ENCODE assay signal across 8 cellular contexts in genomic region chr10:484925-485661, GRCh38.
DNase-seq lines count a peak whose midpoint lies in the region; ATAC-seq and TF ChIP-seq lines count a peak whose summit lies in the region.

No MANE protein-coding gene starts in this region.

- intact Hi-C loops in psoas muscle (cut with DNase I) = no loop called here

- 60 to 71% methylated on average over 28 to 31 of the region's 31 CpGs for WGBS in endodermal cell (ENCODE audit: insufficient coverage in 1 of 2, insufficient read length in 1 of 2), 2 experiments
- 32 to 49% (median 41%) methylated on average over 30 to 31 of the region's 31 CpGs for WGBS in psoas muscle, 3 donors

- no peak overlapping the region for H3K4me3 Mint-ChIP-seq in endodermal cell

- H3K9me3 ChIP-seq in endodermal cell (ENCODE audit: control insufficient read depth, low read length) (no peaks in the 10 kb centered on the region), psoas muscle (no peaks in the 10 kb centered on the region)

- H3K36me3 Mint-ChIP-seq in endodermal cell (ENCODE audit: low read depth) = peaks cover 11% of the 10 kb centered on the region

- H3K27me3 ChIP-seq in endodermal cell (ENCODE audit: control insufficient read depth, insufficient read depth, low read length, poor library complexity, severe bottlenecking) (peaks cover 18% of the 10 kb centered on the region), psoas muscle (ENCODE audit: insufficient read depth in 3 of 3, low read length in 2 of 3) (no peaks in the 10 kb centered on the region)

- H3K4me1 Mint-ChIP-seq in endodermal cell = no peaks in the 10 kb centered on the region

- H3K36me3 ChIP-seq in endodermal cell (ENCODE audit: control insufficient read depth, insufficient read depth, low read length) (peaks cover 9% of the 10 kb centered on the region), psoas muscle (ENCODE audit: insufficient read depth in 1 of 2, low read depth in 1 of 2) (no peaks in the 10 kb centered on the region)

- H3K9ac ChIP-seq in endodermal cell (ENCODE audit: extremely low read depth, low read length, poor library complexity, severe bottlenecking) = peak overlapping the region; percentile 27

- no peak overlapping the region for H3K27ac Mint-ChIP-seq in endodermal cell

- H3K4me3 ChIP-seq in endodermal cell (ENCODE audit: low read length) = peak overlapping the region; percentile 33
- H3K4me3 ChIP-seq in psoas muscle = peak overlapping the region; percentile 73

- no peak overlapping the region for H3K27ac ChIP-seq in endodermal cell (ENCODE audit: low read depth, low read length)
- peak overlapping the region; percentile 75 for H3K27ac ChIP-seq in psoas muscle

- H3K4me1 ChIP-seq in endodermal cell (ENCODE audit: control insufficient read depth, insufficient read depth, low read length) = no peaks in the 10 kb centered on the region
- peaks cover 57% of the 10 kb centered on the region for H3K4me1 ChIP-seq in psoas muscle

- DNase-seq in A172 (ENCODE audit: low spot score) (peak; percentile 44), endodermal cell (peak; percentile 42), psoas muscle (peak in 1 of 2 donors; percentile 42), HUDEP-2 (lab: John Stamatoyannopoulos, UW; ENCODE audit: unreplicated experiment in 76 of 76) (no peak)

- H3K9me3 Mint-ChIP-seq in endodermal cell = no peaks in the 10 kb centered on the region

- H3K27me3 Mint-ChIP-seq in endodermal cell (ENCODE audit: insufficient read depth) = no peaks in the 10 kb centered on the region

- TF ChIP-seq CTCF in endodermal cell (conservative IDR thresholded peaks at IDR 0.05) (no peak), psoas muscle (IDR thresholded peaks at IDR 0.05) (no peak)

- ATAC-seq in GM21576 (IDR thresholded peaks at IDR 0.05; ENCODE audit: unreplicated experiment) (peak; percentile 55), psoas muscle (peak; percentile 2 to 39 (median 17)), HG03108 (IDR thresholded peaks at IDR 0.05; ENCODE audit: unreplicated experiment) (no peak), GM21526 (IDR thresholded peaks at IDR 0.05; ENCODE audit: low FRiP score, unreplicated experiment) (no peak)
- ATAC-seq in activated CD4-positive, CD25-positive, alpha-beta regulatory T cell treated with anti-CD3 and anti-CD28 coated beads, Interleukin-2, amount 50 U/mL, for 24 hours = peak; percentile 65 to 66

Comparison
In these comparisons a context has a peak if more than half of its experiments do, and no peak if none do; other contexts are left out.
1. DNase-seq: peak in A172 (single experiment) and endodermal cell (single experiment); none in HUDEP-2 (0 of 76).
2. ATAC-seq: peak in GM21576 (single experiment), activated CD4-positive, CD25-positive, alpha-beta regulatory T cell treated with anti-CD3 and anti-CD28 coated beads, Interleukin-2, amount 50 U/mL, for 24 hours (2 of 2) and psoas muscle (4 of 4); none in HG03108 (single experiment) and GM21526 (single experiment).